Comparison of ENCODE assay signal across 1 cellular context in genomic region chr17:2795412-2796163, GRCh38.
TF ChIP-seq lines count a peak whose summit lies in the region.

No MANE protein-coding gene starts in this region.

TF ChIP-seq in HepG2, 621 proteins besides CTCF, POLR2A, EP300 and RAD21:
- TF ChIP-seq MNT (IDR thresholded peaks at IDR 0.05): peak; percentile 97
- TF ChIP-seq ZNF782 (CRISPR knock-in tag; IDR thresholded peaks at IDR 0.05; ENCODE audit: borderline replicate concordance): no peak
